ENCODE assay signal across 10 cellular contexts in genomic region chr15:28977377-28978010, GRCh38.
DNase-seq lines count a peak whose midpoint lies in the region; ATAC-seq, FAIRE-seq and TF ChIP-seq lines count a peak whose summit lies in the region.
"Had no signal": no experiment of that assay in that cellular context is flagged by ENCODE, and none has a peak within 500 bp of the region (broad histone marks: within the 10 kb centered on the region; RNA-seq: fewer than 3 reads in every experiment).

No MANE protein-coding gene starts in this region.

- no peak for TF ChIP-seq POLR2A in sigmoid colon (IDR thresholded peaks at IDR 0.05)

- no peak overlapping the region for H3K4me3 ChIP-seq in sigmoid colon

- no peak for TF ChIP-seq CTCF in brain (conservative IDR thresholded peaks at IDR 0.05)
- TF ChIP-seq CTCF in sigmoid colon (IDR thresholded peaks at IDR 0.05) = no peak

- no peaks in the 10 kb centered on the region for H3K36me3 ChIP-seq in sigmoid colon

- peak; percentile 82 for FAIRE-seq in urothelium cell line (lab: Jason Lieb, UNC)

- H3K27ac ChIP-seq in sigmoid colon = peak overlapping the region in 1 of 4 donors; percentile 38
- H3K27ac ChIP-seq: C4-2B had no signal

- ATAC-seq in activated T-cell treated with anti-CD3 and anti-CD28 coated beads, Interleukin-2, amount 50 U/mL, for 4 hours = no peak

- peaks cover 2% of the 10 kb centered on the region for H3K36me3 Mint-ChIP-seq in activated T-cell treated with anti-CD3 and anti-CD28 coated beads, Interleukin-2, amount 50 U/mL, for 24 hours (ENCODE audit: low read depth)
- H3K36me3 Mint-ChIP-seq in activated T-cell treated with anti-CD3 and anti-CD28 coated beads, Interleukin-2, amount 50 U/mL, for 4 hours (ENCODE audit: insufficient read depth) = peaks cover 6% of the 10 kb centered on the region
- peaks cover 26% of the 10 kb centered on the region for H3K36me3 Mint-ChIP-seq in brain

- no peaks in the 10 kb centered on the region for H3K9me3 ChIP-seq in sigmoid colon

- no peak overlapping the region for H3K27ac Mint-ChIP-seq in activated T-cell treated with anti-CD3 and anti-CD28 coated beads, Interleukin-2, amount 50 U/mL, for 24 hours
- peak overlapping the region in 4 of 5 experiments; percentile 68 to 91 (median 76) for H3K27ac Mint-ChIP-seq in brain
- H3K27ac Mint-ChIP-seq: T-helper 1 cell treated with Interleukin-12 subunit alpha and Interleukin-12 subunit beta and Interleukin-4 antibody, amounts not matched to agents 30 μg/mL and 1 μg/mL, for 36 hours had no signal

- TF ChIP-seq EP300 in sigmoid colon (IDR thresholded peaks at IDR 0.05) = peak in 1 of 4 donors; percentile 21

- WGBS in sigmoid colon, 2 donors = 87 to 89% methylated on average over 6 of the region's 6 CpGs

- H3K4me1 Mint-ChIP-seq in activated T-cell treated with anti-CD3 and anti-CD28 coated beads, Interleukin-2, amount 50 U/mL, for 24 hours (ENCODE audit: low read depth) = peaks cover 34% of the 10 kb centered on the region
- peaks cover 19% of the 10 kb centered on the region for H3K4me1 Mint-ChIP-seq in activated T-cell treated with anti-CD3 and anti-CD28 coated beads, Interleukin-2, amount 50 U/mL, for 4 hours (ENCODE audit: low read depth)
- H3K4me1 Mint-ChIP-seq in brain = peaks cover 49% of the 10 kb centered on the region

- no peaks in the 10 kb centered on the region for H3K9me3 Mint-ChIP-seq in activated T-cell treated with anti-CD3 and anti-CD28 coated beads, Interleukin-2, amount 50 U/mL, for 24 hours
- no peaks in the 10 kb centered on the region for H3K9me3 Mint-ChIP-seq in activated T-cell treated with anti-CD3 and anti-CD28 coated beads, Interleukin-2, amount 50 U/mL, for 4 hours
- H3K9me3 Mint-ChIP-seq in brain = peaks cover 0 to 9% (median 5%) of the 10 kb centered on the region in 5 experiments
- H3K9me3 Mint-ChIP-seq: T-helper 1 cell treated with Interleukin-12 subunit alpha and Interleukin-12 subunit beta and Interleukin-4 antibody, amounts not matched to agents 30 μg/mL and 1 μg/mL, for 36 hours had no signal

- H3K27me3 Mint-ChIP-seq in activated T-cell treated with anti-CD3 and anti-CD28 coated beads, Interleukin-2, amount 50 U/mL, for 24 hours = no peaks in the 10 kb centered on the region
- H3K27me3 Mint-ChIP-seq in activated T-cell treated with anti-CD3 and anti-CD28 coated beads, Interleukin-2, amount 50 U/mL, for 4 hours (ENCODE audit: low read depth) = no peaks in the 10 kb centered on the region
- H3K27me3 Mint-ChIP-seq in brain = no peaks in the 10 kb centered on the region

- no peaks in the 10 kb centered on the region for H3K27me3 ChIP-seq in sigmoid colon

- peaks cover 0 to 6% (median 0%) of the 10 kb centered on the region in 4 donors for H3K4me1 ChIP-seq in sigmoid colon

- intact Hi-C loops in sigmoid colon (cut with DNase I) = no loop called here

- DNase-seq in activated T-cell treated with anti-CD3 and anti-CD28 coated beads, Interleukin-2, amount 50 U/mL, for 24 hours = peak; percentile 22
- DNase-seq in activated T-cell treated with anti-CD3 and anti-CD28 coated beads, Interleukin-2, amount 50 U/mL, for 4 hours = no peak
- DNase-seq in iPS-NIHi11 (ENCODE audit: low spot score) (peak; percentile 67), urothelium cell line (ENCODE audit: low spot score) (peak; percentile 93), SIG-M5 (lab: John Stamatoyannopoulos, UW) (no peak), GM19238 (ENCODE audit: insufficient read length, low spot score) (no peak), sigmoid colon (no peak)

- no peak overlapping the region for H3K4me3 Mint-ChIP-seq in activated T-cell treated with anti-CD3 and anti-CD28 coated beads, Interleukin-2, amount 50 U/mL, for 24 hours
- no peak overlapping the region for H3K4me3 Mint-ChIP-seq in activated T-cell treated with anti-CD3 and anti-CD28 coated beads, Interleukin-2, amount 50 U/mL, for 4 hours
- H3K4me3 Mint-ChIP-seq in brain = no peak overlapping the region
- H3K4me3 Mint-ChIP-seq: T-helper 1 cell treated with Interleukin-12 subunit alpha and Interleukin-12 subunit beta and Interleukin-4 antibody, amounts not matched to agents 30 μg/mL and 1 μg/mL, for 36 hours had no signal

Comparison
In these comparisons a context has a peak if more than half of its experiments do, and no peak if none do; other contexts are left out.
1. DNase-seq: peak in activated T-cell treated with anti-CD3 and anti-CD28 coated beads, Interleukin-2, amount 50 U/mL, for 24 hours (single experiment), iPS-NIHi11 (single experiment) and urothelium cell line (single experiment); none in activated T-cell treated with anti-CD3 and anti-CD28 coated beads, Interleukin-2, amount 50 U/mL, for 4 hours (single experiment), SIG-M5 (single experiment), GM19238 (single experiment) and sigmoid colon (single experiment).